16 cellular contexts compared by ENCODE assay signal in genomic region chr2:211789984-211790383, GRCh38.
DNase-seq lines count a peak whose midpoint lies in the region; ATAC-seq and TF ChIP-seq lines count a peak whose summit lies in the region.
"Had no signal": no experiment of that assay in that cellular context is flagged by ENCODE, and none has a peak within 500 bp of the region (broad histone marks: within the 10 kb centered on the region; RNA-seq: fewer than 3 reads in every experiment).

No MANE protein-coding gene starts in this region.

- intact Hi-C loops in cardiac septum (cut with DNase I): no loop called here

- no peak for TF ChIP-seq CTCF in fibroblast of pulmonary artery (IDR thresholded peaks at IDR 0.05; ENCODE audit: low read length, missing control alignments)

- DNase-seq in HCEC 1CT (peak; percentile 9), NCI-H226 (peak; percentile 28), fibroblast of pulmonary artery (ENCODE audit: low read depth) (peak; percentile 1), mucosa of gallbladder (ENCODE audit: low spot score) (no peak), cardiac septum (ENCODE audit: low spot score) (no peak)
- DNase-seq: C1 segment of cervical spinal cord; Calu3; CD4-positive, alpha-beta memory T cell; COR-L47; DMS153; DND-41; GM23248; H7; HFFc6 had no signal

- ATAC-seq in GM19035 (IDR thresholded peaks at IDR 0.05; ENCODE audit: unreplicated experiment): no peak
- ATAC-seq: HCT116 had no signal

- no peak overlapping the region for H3K4me3 ChIP-seq in fibroblast of pulmonary artery (replicated peaks; ENCODE audit: low read depth, low read length)
- H3K4me3 ChIP-seq: GM23248 had no signal

Comparison
In these comparisons a context has a peak if more than half of its experiments do, and no peak if none do; other contexts are left out.
1. DNase-seq: peak in HCEC 1CT (single experiment), NCI-H226 (single experiment) and fibroblast of pulmonary artery (single experiment); none in mucosa of gallbladder (single experiment) and cardiac septum (single experiment).